In genomic region chr4:38672247-38673071, GRCh38 we compare ENCODE assay signal across 2 cellular contexts.
TF ChIP-seq lines count a peak whose summit lies in the region.

No MANE protein-coding gene starts in this region.

TF ChIP-seq in SK-N-SH, 30 proteins besides CTCF, POLR2A, EP300 and RAD21 (continued from another document):
- TF ChIP-seq USF2 (IDR thresholded peaks at IDR 0.05; ENCODE audit: borderline replicate concordance, low read depth, low read length) (no peak), REST (IDR thresholded peaks at IDR 0.05; ENCODE audit: low read depth, low read length) (no peak), EZH2phosphoT487 (IDR thresholded peaks at IDR 0.05; ENCODE audit: borderline replicate concordance, low read depth) (no peak), ELF1 (IDR thresholded peaks at IDR 0.05) (no peak), USF1 (IDR thresholded peaks at IDR 0.05; ENCODE audit: borderline replicate concordance, low read depth) (no peak), SMC3 (IDR thresholded peaks at IDR 0.05; ENCODE audit: low read depth, low read length) (no peak), TEAD4 (IDR thresholded peaks at IDR 0.05; ENCODE audit: borderline replicate concordance, insufficient read depth) (no peak)
TF ChIP-seq in SK-N-SH: peak in this region for 0.

TF ChIP-seq in SK-N-SH treated with all-trans-retinoic acid at 6 μM for 48 hours, 23 proteins besides CTCF, POLR2A, EP300 and RAD21 (continued from another document):
- TF ChIP-seq PATZ1 (CRISPR knock-in tag; IDR thresholded peaks at IDR 0.05; ENCODE audit: borderline replicate concordance) (no peak), TOX (CRISPR knock-in tag; IDR thresholded peaks at IDR 0.05; ENCODE audit: borderline replicate concordance) (no peak), CSRNP3 (CRISPR knock-in tag; IDR thresholded peaks at IDR 0.05) (no peak), RARB (CRISPR knock-in tag; IDR thresholded peaks at IDR 0.05) (no peak)
